12 cellular contexts compared by ENCODE assay signal in genomic region chr17:37068266-37068665, GRCh38.
DNase-seq lines count a peak whose midpoint lies in the region; ATAC-seq and TF ChIP-seq lines count a peak whose summit lies in the region.
"Had no signal": no experiment of that assay in that cellular context is flagged by ENCODE, and none has a peak within 500 bp of the region (broad histone marks: within the 10 kb centered on the region; RNA-seq: fewer than 3 reads in every experiment).

No MANE protein-coding gene starts in this region.

- H3K9me3 ChIP-seq in liver (ENCODE audit: control insufficient read depth in 4 of 4, low read length in 3 of 4) (no peaks in the 10 kb centered on the region), skeletal muscle tissue (ENCODE audit: control insufficient read depth in 3 of 3, low read length in 3 of 3) (no peaks in the 10 kb centered on the region)
- H3K9me3 ChIP-seq: testis had no signal

- H3K9ac ChIP-seq in liver (ENCODE audit: low read depth in 1 of 2, low read length in 2 of 2) (peak overlapping the region in 1 of 2 donors; percentile 47), skeletal muscle tissue (ENCODE audit: low read depth in 1 of 3, low read length in 3 of 3) (no peak overlapping the region)

- H3K27me3 ChIP-seq in liver (ENCODE audit: control insufficient read depth in 4 of 4, insufficient read depth in 4 of 4, low read length in 3 of 4) (no peaks in the 10 kb centered on the region), skeletal muscle tissue (ENCODE audit: control insufficient read depth in 3 of 3, insufficient read depth in 3 of 3, low read length in 3 of 3) (peaks cover 11 to 17% (median 16%) of the 10 kb centered on the region in 3 donors)
- H3K27me3 ChIP-seq: testis had no signal

- ATAC-seq in GM18867 (IDR thresholded peaks at IDR 0.05; ENCODE audit: unreplicated experiment) = no peak
- ATAC-seq: activated CD8-positive, alpha-beta T cell treated with anti-CD3 and anti-CD28 coated beads for 36 hours had no signal

- H3K4me3 ChIP-seq in choroid plexus epithelial cell (ENCODE audit: low read depth, low read length) (no peak overlapping the region), liver (ENCODE audit: low read depth in 1 of 3, low read length in 3 of 3) (no peak overlapping the region), skeletal muscle tissue (ENCODE audit: low read length in 3 of 3) (peak overlapping the region; percentile 31 to 52 (median 35))
- H3K4me3 ChIP-seq: testis had no signal

- H3K4me1 ChIP-seq in liver (ENCODE audit: control insufficient read depth in 4 of 4, insufficient read depth in 4 of 4, low read length in 3 of 4) = peaks cover 0 to 14% (median 3%) of the 10 kb centered on the region in 4 donors
- H3K4me1 ChIP-seq in skeletal muscle tissue (ENCODE audit: control insufficient read depth in 3 of 3, insufficient read depth in 3 of 3, low read length in 3 of 3) = peaks cover 11 to 13% (median 12%) of the 10 kb centered on the region in 3 donors

- peak; percentile 85 for DNase-seq in LHCN-M2 (ENCODE audit: low read depth)
- peak; percentile 17 for DNase-seq in choroid plexus epithelial cell (ENCODE audit: low read depth)
- DNase-seq in kidney tubule cell (ENCODE audit: low spot score) = no peak
- no peak for DNase-seq in mucosa of gallbladder (ENCODE audit: low spot score)
- DNase-seq: activated CD8-positive, alpha-beta T cell treated with anti-CD3 and anti-CD28 coated beads for 36 hours; effector CD8-positive, alpha-beta T cell; NCI-H187; stimulated activated CD4-positive, alpha-beta T cell treated with anti-CD3 and anti-CD28 coated beads, Interleukin-4, amount 100 ng/mL, for 4 hours; testis had no signal

- TF ChIP-seq CTCF in choroid plexus epithelial cell (conservative IDR thresholded peaks at IDR 0.05; ENCODE audit: low read depth, low read length) (no peak), liver (IDR thresholded peaks at IDR 0.05; ENCODE audit: low read depth, low read length, missing input control) (no peak)

- WGBS in liver = 67% methylated on average over 10 of the region's 10 CpGs

- H3K27ac ChIP-seq in liver (ENCODE audit: low read depth in 1 of 2, low read length in 2 of 2) (peak overlapping the region; percentile 47 to 63), skeletal muscle tissue (ENCODE audit: low read depth, low read length) (peak overlapping the region; percentile 45)
- H3K27ac ChIP-seq: testis had no signal

- H3K36me3 ChIP-seq in liver (ENCODE audit: control insufficient read depth in 4 of 4, insufficient read depth in 3 of 4, low read depth in 1 of 4, low read length in 3 of 4) = no peaks in the 10 kb centered on the region
- H3K36me3 ChIP-seq in skeletal muscle tissue (ENCODE audit: control insufficient read depth in 3 of 3, insufficient read depth in 3 of 3, low read length in 3 of 3) = no peaks in the 10 kb centered on the region

- no peak for TF ChIP-seq RAD21 in liver (IDR thresholded peaks at IDR 0.05)

TF ChIP-seq in liver, 16 proteins besides CTCF, POLR2A, EP300 and RAD21:
- TF ChIP-seq FOXA2 (IDR thresholded peaks at IDR 0.05) = no peak

Comparison
In these comparisons a context has a peak if more than half of its experiments do, and no peak if none do; other contexts are left out.
1. DNase-seq: peak in LHCN-M2 (single experiment) and choroid plexus epithelial cell (single experiment); none in kidney tubule cell (single experiment) and mucosa of gallbladder (single experiment).
2. H3K4me3 ChIP-seq: peak in skeletal muscle tissue (3 of 3); none in choroid plexus epithelial cell (single experiment) and liver (0 of 3).